ENCODE assay signal across 22 cellular contexts in the genomic region with DNA sequence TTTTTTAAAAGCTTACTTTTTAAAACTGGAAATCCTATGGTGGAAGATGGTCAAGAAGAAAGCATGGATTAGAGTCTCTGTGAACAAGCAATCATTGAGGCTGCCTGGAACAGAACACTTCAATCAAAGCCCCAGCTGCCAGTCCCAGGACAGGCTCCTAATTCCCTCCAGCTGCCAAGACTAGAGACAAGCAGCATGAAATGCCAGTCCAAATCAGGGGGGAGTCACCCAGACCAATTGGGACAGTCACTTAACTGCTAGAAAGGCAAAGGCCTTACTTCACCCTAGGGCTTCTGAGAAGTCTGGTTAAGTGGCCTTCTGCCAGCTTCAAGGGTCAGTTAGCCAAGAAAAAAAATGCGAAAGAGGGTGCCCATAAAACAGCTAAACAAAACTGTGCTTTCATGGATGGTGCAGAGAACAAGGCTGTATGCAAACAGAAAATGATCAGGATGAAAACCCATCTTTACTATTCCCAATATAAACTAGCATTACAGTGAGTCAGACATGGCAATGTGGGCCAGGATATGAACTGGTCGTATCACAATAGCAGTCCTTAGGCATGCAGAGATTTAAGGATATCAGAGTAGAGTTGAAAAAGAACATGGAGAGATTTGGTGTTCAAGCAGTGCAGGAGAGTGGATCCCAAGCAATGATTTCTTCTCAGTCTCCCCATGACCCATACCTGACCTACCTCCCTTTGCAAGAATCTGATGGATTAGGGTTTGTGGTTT. TPM values are rescaled to one million over a fixed set of nuclear protein-coding genes. Genes with fewer than 3 reads are reported as not detected.
DNase-seq lines count a peak whose midpoint lies in the region; ATAC-seq, FAIRE-seq and TF ChIP-seq lines count a peak whose summit lies in the region.
"Had no signal": no experiment of that assay in that cellular context is flagged by ENCODE, and none has a peak within 500 bp of the region (broad histone marks: within the 10 kb centered on the region; RNA-seq: fewer than 3 reads in every experiment).

No MANE protein-coding gene starts in this region.

- no peak overlapping the region for H3K9ac ChIP-seq in SK-N-SH
- no peak overlapping the region for H3K9ac ChIP-seq in Karpas-422 (ENCODE audit: low read length)

- H3K4me1 ChIP-seq in SK-N-SH (ENCODE audit: control insufficient read depth in 1 of 2, insufficient read depth in 2 of 2, low read depth in 1 of 2, low read length in 1 of 2) (peaks cover 0 to 10% of the 10 kb centered on the region in 2 experiments; a peak in 2 of 4 replicates), esophagus muscularis mucosa (peaks cover 0 to 5% (median 2%) of the 10 kb centered on the region in 4 donors), Karpas-422 (ENCODE audit: low read length) (peaks cover 9% of the 10 kb centered on the region), Peyer's patch (no peaks in the 10 kb centered on the region)
- H3K4me1 ChIP-seq: adrenal gland, gastroesophageal sphincter, sigmoid colon had no signal

- H3K36me3 ChIP-seq in SK-N-SH (replicated peaks in 1 of 2; ENCODE audit: control insufficient read depth in 1 of 2, insufficient read depth in 2 of 2, low read length in 1 of 2) (no peaks in the 10 kb centered on the region), esophagus muscularis mucosa (no peaks in the 10 kb centered on the region), Karpas-422 (ENCODE audit: insufficient read depth, low read length) (no peaks in the 10 kb centered on the region), Peyer's patch (no peaks in the 10 kb centered on the region)
- H3K36me3 ChIP-seq: adrenal gland, cardiac muscle cell, gastroesophageal sphincter, sigmoid colon had no signal

- peak overlapping the region in 1 of 2 experiments; percentile 48; a peak in 2 of 4 replicates for H3K27ac ChIP-seq in SK-N-SH (ENCODE audit: low read depth in 2 of 2, low read length in 1 of 2)
- no peak overlapping the region for H3K27ac ChIP-seq in esophagus muscularis mucosa (replicated peaks in 1 of 4)
- H3K27ac ChIP-seq in Karpas-422 (ENCODE audit: low read length), result no peak overlapping the region
- no peak overlapping the region for H3K27ac ChIP-seq in Peyer's patch
- H3K27ac ChIP-seq: A549, adrenal gland, C4-2B, cardiac muscle cell, gastroesophageal sphincter, sigmoid colon had no signal

- H3K79me2 ChIP-seq in SK-N-SH (ENCODE audit: insufficient read depth) (no peaks in the 10 kb centered on the region), Karpas-422 (ENCODE audit: low read length) (no peaks in the 10 kb centered on the region)

- FAIRE-seq in urothelium cell line (lab: Jason Lieb, UNC), result no peak
- FAIRE-seq: A549 had no signal

- WGBS in SK-N-SH (ENCODE audit: low lambda C conversion rate), result 24% methylated on average over 2 of the region's 2 CpGs
- WGBS in esophagus muscularis mucosa, result 45% methylated on average over 2 of the region's 2 CpGs

- ATAC-seq in SK-N-SH treated with all-trans-retinoic acid at 6 μM for 48 hours, result no peak
- ATAC-seq: A549, gastroesophageal sphincter had no signal

- TF ChIP-seq POLR2A in esophagus muscularis mucosa (IDR thresholded peaks at IDR 0.05; ENCODE audit: low read depth) (no peak), Peyer's patch (IDR thresholded peaks at IDR 0.05) (no peak)

- H4K20me1 ChIP-seq in SK-N-SH (ENCODE audit: insufficient read depth), result no peaks in the 10 kb centered on the region
- no peaks in the 10 kb centered on the region for H4K20me1 ChIP-seq in Karpas-422 (ENCODE audit: insufficient read depth, low read depth, low read length)

- H3K9me2 ChIP-seq in SK-N-SH, result no peaks in the 10 kb centered on the region
- no peaks in the 10 kb centered on the region for H3K9me2 ChIP-seq in Karpas-422 (replicated peaks; ENCODE audit: insufficient read depth, low read length)

- intact Hi-C loops in esophagus muscularis mucosa (cut with DNase I), result no loop called here

- no peak overlapping the region for H2AFZ ChIP-seq in SK-N-SH (ENCODE audit: low read depth)
- no peak overlapping the region for H2AFZ ChIP-seq in Karpas-422 (ENCODE audit: low read length)

- DNase-seq in SK-N-SH (peak; percentile 21), esophagus muscularis mucosa (ENCODE audit: extremely low spot score) (peak; percentile 74), myocyte (ENCODE audit: low read depth) (peak; percentile 70), Karpas-422 (no peak), urothelium cell line (ENCODE audit: low spot score) (no peak), Peyer's patch (no peak), DMS153 (lab: John Stamatoyannopoulos, UW) (no peak)
- DNase-seq: activated CD4-positive, alpha-beta T cell treated with anti-CD3 and anti-CD28 coated beads, Interleukin-2, amount 50 U/mL, for 1 hour; activated CD8-positive, alpha-beta memory T cell treated with anti-CD3 and anti-CD28 coated beads, Interleukin-2, amount 50 U/mL, for 48 hours; activated effector memory CD4-positive, alpha-beta T cell treated with Interleukin-2 at 50 U/mL for 16 hours; adrenal gland; DMS53; erythroblast; KBM-7; NCI-H187 treated with DMSO at 0.1 percent for 48 hours; occipital lobe; sigmoid colon had no signal

- CTCF ChIA-PET in SK-N-SH (lab: Yijun Ruan, JAX), result interaction anchor here (0.8 to 1.4 kb wide), 3 partner anchors 13 to 52 kb away, joined by 3 to 4 read pairs (median 4); no protein-coding TSS in a partner anchor

- no peaks in the 10 kb centered on the region for H3F3A ChIP-seq in SK-N-SH (replicated peaks; ENCODE audit: insufficient read depth)

- H3K4me2 ChIP-seq in SK-N-SH, result no peak overlapping the region
- H3K4me2 ChIP-seq in Karpas-422 (ENCODE audit: low read depth, low read length, poor library complexity, severe bottlenecking), result no peak overlapping the region
- H3K4me2 ChIP-seq: A549 had no signal

- TF ChIP-seq RAD21 in SK-N-SH (IDR thresholded peaks at IDR 0.05; ENCODE audit: low read length), result no peak

- no peaks in the 10 kb centered on the region for H3K27me3 ChIP-seq in SK-N-SH (ENCODE audit: insufficient read depth)
- no peaks in the 10 kb centered on the region for H3K27me3 ChIP-seq in esophagus muscularis mucosa
- no peaks in the 10 kb centered on the region for H3K27me3 ChIP-seq in Karpas-422 (ENCODE audit: low read length)
- no peaks in the 10 kb centered on the region for H3K27me3 ChIP-seq in Peyer's patch
- H3K27me3 ChIP-seq: adrenal gland, cardiac muscle cell, gastroesophageal sphincter, sigmoid colon had no signal

- TF ChIP-seq EP300 in SK-N-SH (IDR thresholded peaks at IDR 0.05; ENCODE audit: borderline replicate concordance in 1 of 2, low read depth in 1 of 2, low read length in 1 of 2), result no peak
- TF ChIP-seq EP300 in esophagus muscularis mucosa (IDR thresholded peaks at IDR 0.05), result no peak

- TF ChIP-seq CTCF in SK-N-SH (IDR thresholded peaks at IDR 0.05) (no peak), esophagus muscularis mucosa (IDR thresholded peaks at IDR 0.05) (no peak), Peyer's patch (IDR thresholded peaks at IDR 0.05) (no peak)

- H3K4me3 ChIP-seq in SK-N-SH (ENCODE audit: low read depth in 2 of 2, low read length in 1 of 2) (no peak overlapping the region), esophagus muscularis mucosa (no peak overlapping the region), Karpas-422 (ENCODE audit: low read length) (no peak overlapping the region), Peyer's patch (no peak overlapping the region)
- H3K4me3 ChIP-seq: A549, adrenal gland, cardiac muscle cell, gastroesophageal sphincter, sigmoid colon had no signal

- POLR2A ChIA-PET in SK-N-SH (lab: Yijun Ruan, JAX), result no interaction called here

- no peaks in the 10 kb centered on the region for H3K9me3 ChIP-seq in SK-N-SH
- H3K9me3 ChIP-seq in esophagus muscularis mucosa, result no peaks in the 10 kb centered on the region
- no peaks in the 10 kb centered on the region for H3K9me3 ChIP-seq in Karpas-422 (ENCODE audit: low read length)
- peaks cover 0 to 5% (median 0%) of the 10 kb centered on the region in 4 donors for H3K9me3 ChIP-seq in Peyer's patch
- H3K9me3 ChIP-seq: A549, adrenal gland, gastroesophageal sphincter, sigmoid colon had no signal

TF ChIP-seq in SK-N-SH, 30 proteins besides CTCF, POLR2A, EP300 and RAD21 (continues in another document):
- TF ChIP-seq CHD2 (IDR thresholded peaks at IDR 0.05; ENCODE audit: low read length, partially characterized antibody) (no peak), NRF1 (IDR thresholded peaks at IDR 0.05; ENCODE audit: low read depth, low read length) (no peak), SMC3 (IDR thresholded peaks at IDR 0.05; ENCODE audit: low read depth, low read length) (no peak), TAF1 (IDR thresholded peaks at IDR 0.05; ENCODE audit: borderline replicate concordance, low read depth, low read length) (no peak), YY1 (IDR thresholded peaks at IDR 0.05; ENCODE audit: low read depth) (no peak)
- TF ChIP-seq, protein P1, sequence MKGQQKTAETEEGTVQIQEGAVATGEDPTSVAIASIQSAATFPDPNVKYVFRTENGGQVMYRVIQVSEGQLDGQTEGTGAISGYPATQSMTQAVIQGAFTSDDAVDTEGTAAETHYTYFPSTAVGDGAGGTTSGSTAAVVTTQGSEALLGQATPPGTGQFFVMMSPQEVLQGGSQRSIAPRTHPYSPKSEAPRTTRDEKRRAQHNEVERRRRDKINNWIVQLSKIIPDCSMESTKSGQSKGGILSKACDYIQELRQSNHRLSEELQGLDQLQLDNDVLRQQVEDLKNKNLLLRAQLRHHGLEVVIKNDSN (IDR thresholded peaks at IDR 0.05; ENCODE audit: borderline replicate concordance, low read depth), result no peak

TF ChIP-seq in SK-N-SH treated with all-trans-retinoic acid at 6 μM for 48 hours, 23 proteins besides CTCF, POLR2A, EP300 and RAD21:
- TF ChIP-seq ISL1 (CRISPR knock-in tag; IDR thresholded peaks at IDR 0.05), result no peak

RNA-seq across cellular contexts. Expression of a gene that starts 31.0 kb away (rescaled TPM):
- 6.0 and 8.7 TPM in 2 replicates for polyA plus RNA-seq in SK-N-SH (2012; rRNA removed)
- polyA plus RNA-seq in SK-N-SH (2012; cell fraction: cytosol; rRNA removed), result 12.3 and 13.2 TPM in 2 replicates
- polyA plus RNA-seq in SK-N-SH (2012; cell fraction: nucleus; rRNA removed), result 3.1 and 7.9 TPM in 2 replicates
- total RNA-seq in esophagus muscularis mucosa (10 to 100 TPM; 45.4 to 51.7 (median 48.3) TPM), myocyte (39.8 and 46.0 TPM in 2 replicates), Peyer's patch (10 to 100 TPM; 43.2 to 53.8 (median 49.4) TPM)
- 16.7 TPM for polyA plus RNA-seq in myocyte (2012)
- total RNA-seq in Karpas-422 (2014; rRNA removed; shearing (Covaris generic); ENCODE audit: low replicate concordance), result 29.5 and 43.0 TPM in 2 replicates

Comparison
In these comparisons a context has a peak if more than half of its experiments do, and no peak if none do; other contexts are left out.
1. DNase-seq: peak in SK-N-SH (single experiment), esophagus muscularis mucosa (single experiment) and myocyte (single experiment); none in Karpas-422 (single experiment), urothelium cell line (single experiment), Peyer's patch (0 of 3) and DMS153 (single experiment).